In the genomic region with DNA sequence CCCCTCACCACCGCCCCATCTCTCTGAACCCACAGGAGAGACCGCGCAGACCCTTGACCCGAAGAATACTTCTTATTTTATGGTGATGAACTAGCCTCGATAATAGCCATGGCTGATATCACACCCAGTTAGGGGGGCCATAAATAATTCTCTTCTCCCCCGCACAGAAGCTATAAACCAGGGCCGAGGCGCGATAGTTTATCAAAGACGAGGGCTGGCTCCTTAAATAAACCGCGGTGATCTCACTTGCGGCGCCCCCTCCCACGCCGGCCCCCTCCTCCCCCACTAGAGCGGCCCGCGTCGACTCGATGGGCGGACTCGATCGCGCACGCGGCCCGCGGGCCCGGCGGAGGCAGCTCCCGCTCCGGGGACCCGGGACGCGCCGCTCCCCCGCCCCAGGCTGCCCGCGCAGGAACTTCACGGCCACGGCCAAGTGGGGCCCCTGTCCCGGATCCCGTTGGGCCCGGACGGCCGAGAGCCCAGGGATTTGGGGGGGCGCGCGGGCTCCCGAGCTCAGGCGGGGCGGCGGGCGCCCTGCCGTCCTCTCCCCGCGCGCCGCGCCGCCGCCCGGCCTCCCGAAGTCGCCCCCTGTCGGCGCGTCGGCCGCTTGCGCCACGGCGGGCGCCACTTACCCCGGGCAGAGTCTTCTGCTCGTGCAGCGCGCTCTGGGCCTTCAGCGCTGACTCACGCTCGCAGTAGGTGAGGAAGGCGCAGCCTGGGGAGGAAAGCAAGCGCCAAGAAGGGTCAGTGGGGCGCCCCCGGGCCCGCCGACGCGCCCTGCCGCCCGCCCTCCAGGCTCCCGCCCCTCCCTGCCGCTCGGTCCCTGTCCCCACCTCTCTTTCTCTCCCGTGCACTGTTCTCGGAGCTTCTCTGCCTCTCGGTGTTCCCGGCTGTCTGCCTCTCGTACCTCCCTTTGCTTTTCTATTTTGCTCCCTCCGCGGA, we compare ENCODE assay signal across 9 cellular contexts.
DNase-seq lines count a peak whose midpoint lies in the region; ATAC-seq and TF ChIP-seq lines count a peak whose summit lies in the region.
"Had no signal": no experiment of that assay in that cellular context is flagged by ENCODE, and none has a peak within 500 bp of the region (broad histone marks: within the 10 kb centered on the region; RNA-seq: fewer than 3 reads in every experiment).

No MANE protein-coding gene starts in this region.

- no peak overlapping the region for H2AFZ ChIP-seq in neural cell (ENCODE audit: low read depth, low read length)

- ATAC-seq in T-cell (replicated peaks in 1 of 4), result no peak
- ATAC-seq in GM18502 (IDR thresholded peaks at IDR 0.05; ENCODE audit: poor library complexity, unreplicated experiment), result no peak
- ATAC-seq in GM18873 (IDR thresholded peaks at IDR 0.05; ENCODE audit: low FRiP score, unreplicated experiment), result no peak

- H3K9me3 ChIP-seq in MG63 (no peaks in the 10 kb centered on the region), neural cell (ENCODE audit: low read length) (no peaks in the 10 kb centered on the region)

- H3K9me3 Mint-ChIP-seq in T-cell, result peaks cover 0 to 6% (median 0%) of the 10 kb centered on the region in 3 donors

- no peaks in the 10 kb centered on the region for H3K79me2 ChIP-seq in neural cell (replicated peaks; ENCODE audit: insufficient read depth, low read length)

- H3K4me2 ChIP-seq in neural cell (ENCODE audit: low read length), result no peak overlapping the region

- H3K27ac Mint-ChIP-seq in T-cell, result no peak overlapping the region
- H3K27ac Mint-ChIP-seq: IgD-negative memory B cell had no signal

- no peaks in the 10 kb centered on the region for H3K9me2 ChIP-seq in neural cell (ENCODE audit: insufficient read depth, low read length)

- POLR2A ChIA-PET in T-cell (lab: Charles Lee), result no interaction called here

- H3K36me3 ChIP-seq in MG63 (no peaks in the 10 kb centered on the region), neural cell (ENCODE audit: insufficient read depth, low read length) (no peaks in the 10 kb centered on the region)

- H3K4me3 ChIP-seq in MG63 (no peak overlapping the region), neural cell (ENCODE audit: low read length) (peak overlapping the region; percentile 52)

- no peaks in the 10 kb centered on the region for H3F3A ChIP-seq in neural cell (ENCODE audit: insufficient read depth, low read length, poor library complexity, severe bottlenecking)

- TF ChIP-seq EP300 in neural cell (conservative IDR thresholded peaks at IDR 0.05; ENCODE audit: poor library complexity, severe bottlenecking), result no peak

- TF ChIP-seq RAD21 in neural cell (conservative IDR thresholded peaks at IDR 0.05), result no peak

- H3K27me3 Mint-ChIP-seq in T-cell, result peaks cover 59 to 62% of the 10 kb centered on the region in 2 donors

- peak; percentile 53 for TF ChIP-seq CTCF in neural cell (IDR thresholded peaks at IDR 0.05; ENCODE audit: poor library complexity, severe bottlenecking)

- peak overlapping the region; percentile 26 for H3K9ac ChIP-seq in neural cell (ENCODE audit: low read length)

- peak; percentile 69 for DNase-seq in ELF-1 (ENCODE audit: low read depth, low spot score)
- DNase-seq in MG63, result peak; percentile 63
- peak; percentile 78 for DNase-seq in ecto neural progenitor cell (ENCODE audit: low spot score)
- DNase-seq in T-cell, result no peak
- no peak for DNase-seq in ureter (ENCODE audit: low spot score)

- H4K20me1 ChIP-seq in neural cell (ENCODE audit: insufficient read depth), result peaks cover 13% of the 10 kb centered on the region

- H3K36me3 Mint-ChIP-seq in T-cell, result no peaks in the 10 kb centered on the region
- H3K36me3 Mint-ChIP-seq: IgD-negative memory B cell had no signal

- H3K4me3 Mint-ChIP-seq in T-cell, result peak overlapping the region in 1 of 3 donors; percentile 56

- CTCF ChIA-PET in T-cell (lab: Charles Lee), result no interaction called here

- no peak overlapping the region for H3K27ac ChIP-seq in neural cell (ENCODE audit: low read length)

- H3K4me1 Mint-ChIP-seq in T-cell, result peaks cover 10 to 22% (median 11%) of the 10 kb centered on the region in 3 donors

- H3K27me3 ChIP-seq in MG63 (no peaks in the 10 kb centered on the region), neural cell (ENCODE audit: insufficient read depth, low read depth, low read length) (peaks cover 10% of the 10 kb centered on the region)

TF ChIP-seq in neural cell, 6 proteins besides CTCF, POLR2A, EP300 and RAD21:
- TF ChIP-seq, protein P1, sequence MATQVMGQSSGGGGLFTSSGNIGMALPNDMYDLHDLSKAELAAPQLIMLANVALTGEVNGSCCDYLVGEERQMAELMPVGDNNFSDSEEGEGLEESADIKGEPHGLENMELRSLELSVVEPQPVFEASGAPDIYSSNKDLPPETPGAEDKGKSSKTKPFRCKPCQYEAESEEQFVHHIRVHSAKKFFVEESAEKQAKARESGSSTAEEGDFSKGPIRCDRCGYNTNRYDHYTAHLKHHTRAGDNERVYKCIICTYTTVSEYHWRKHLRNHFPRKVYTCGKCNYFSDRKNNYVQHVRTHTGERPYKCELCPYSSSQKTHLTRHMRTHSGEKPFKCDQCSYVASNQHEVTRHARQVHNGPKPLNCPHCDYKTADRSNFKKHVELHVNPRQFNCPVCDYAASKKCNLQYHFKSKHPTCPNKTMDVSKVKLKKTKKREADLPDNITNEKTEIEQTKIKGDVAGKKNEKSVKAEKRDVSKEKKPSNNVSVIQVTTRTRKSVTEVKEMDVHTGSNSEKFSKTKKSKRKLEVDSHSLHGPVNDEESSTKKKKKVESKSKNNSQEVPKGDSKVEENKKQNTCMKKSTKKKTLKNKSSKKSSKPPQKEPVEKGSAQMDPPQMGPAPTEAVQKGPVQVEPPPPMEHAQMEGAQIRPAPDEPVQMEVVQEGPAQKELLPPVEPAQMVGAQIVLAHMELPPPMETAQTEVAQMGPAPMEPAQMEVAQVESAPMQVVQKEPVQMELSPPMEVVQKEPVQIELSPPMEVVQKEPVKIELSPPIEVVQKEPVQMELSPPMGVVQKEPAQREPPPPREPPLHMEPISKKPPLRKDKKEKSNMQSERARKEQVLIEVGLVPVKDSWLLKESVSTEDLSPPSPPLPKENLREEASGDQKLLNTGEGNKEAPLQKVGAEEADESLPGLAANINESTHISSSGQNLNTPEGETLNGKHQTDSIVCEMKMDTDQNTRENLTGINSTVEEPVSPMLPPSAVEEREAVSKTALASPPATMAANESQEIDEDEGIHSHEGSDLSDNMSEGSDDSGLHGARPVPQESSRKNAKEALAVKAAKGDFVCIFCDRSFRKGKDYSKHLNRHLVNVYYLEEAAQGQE (IDR thresholded peaks at IDR 0.05; ENCODE audit: borderline replicate concordance), result no peak
- TF ChIP-seq MXI1 (conservative IDR thresholded peaks at IDR 0.05; ENCODE audit: poor library complexity, severe bottlenecking), result no peak
- TF ChIP-seq EZH2 (IDR thresholded peaks at IDR 0.05; ENCODE audit: borderline replicate concordance, insufficient read depth, low read length, poor library complexity, severe bottlenecking), result no peak

Comparison
In these comparisons a context has a peak if more than half of its experiments do, and no peak if none do; other contexts are left out.
1. DNase-seq: peak in ELF-1 (single experiment), MG63 (single experiment) and ecto neural progenitor cell (single experiment); none in T-cell (0 of 34) and ureter (single experiment).